In genomic region chr5:151724360-151724759, GRCh38 we compare ENCODE assay signal across 18 cellular contexts. TPM values are rescaled to one million over a fixed set of nuclear protein-coding genes. Genes with fewer than 3 reads are reported as not detected.
A peak's percentile ranks its signal among the peaks of the same experiment; 100 is the strongest.
DNase-seq lines count a peak whose midpoint lies in the region; ATAC-seq and TF ChIP-seq lines count a peak whose summit lies in the region.
"Had no signal": no experiment of that assay in that cellular context is flagged by ENCODE, and none has a peak within 500 bp of the region (broad histone marks: within the 10 kb centered on the region; RNA-seq: fewer than 3 reads in every experiment).

No MANE protein-coding gene starts in this region.

- peaks cover 0 to 26% (median 8%) of the 10 kb centered on the region in 4 donors for H3K4me1 ChIP-seq in sigmoid colon
- H3K4me1 ChIP-seq: Peyer's patch had no signal

- DNase-seq in C1 segment of cervical spinal cord (lab: John Stamatoyannopoulos, UW) (peak in 8 of 14 donors; percentile 15 to 78 (median 40)), amygdala (lab: John Stamatoyannopoulos, UW) (peak in 37 of 56 donors; percentile 3 to 72 (median 31)), hypothalamus (lab: John Stamatoyannopoulos, UW) (peak in 32 of 51 donors; percentile 7 to 85 (median 40)), putamen (ENCODE audit: low spot score) (peak; percentile 57), GF-D8 (lab: John Stamatoyannopoulos, UW) (no peak), sigmoid colon (no peak), NCI-H1105 (lab: John Stamatoyannopoulos, UW) (no peak)
- no peak for DNase-seq in activated T-cell treated with anti-CD3 and anti-CD28 coated beads, Interleukin-2, amount 50 U/mL, for 72 hours
- DNase-seq: DMS79 treated with DMSO at 0.1 percent for 48 hours; KBM-7; NCI-H187; NCI-H2107; NCI-H510A; NCI-H748 treated with DMSO at 0.1 percent for 48 hours; NK-92 treated with Interleukin-12 subunit alpha and Interleukin-12 subunit beta, amount 100 ng/mL, for 24 hours; Peyer's patch had no signal

- no peak overlapping the region for H3K4me3 Mint-ChIP-seq in activated T-cell treated with anti-CD3 and anti-CD28 coated beads, Interleukin-2, amount 50 U/mL, for 72 hours

- H3K27me3 ChIP-seq in sigmoid colon: no peaks in the 10 kb centered on the region
- H3K27me3 ChIP-seq: Peyer's patch had no signal

- H3K36me3 ChIP-seq in sigmoid colon: no peaks in the 10 kb centered on the region
- H3K36me3 ChIP-seq: Peyer's patch had no signal

- TF ChIP-seq EP300 in sigmoid colon (IDR thresholded peaks at IDR 0.05): no peak

- H3K9me3 ChIP-seq in sigmoid colon: no peaks in the 10 kb centered on the region
- H3K9me3 ChIP-seq: Peyer's patch had no signal

- intact Hi-C loops in sigmoid colon (cut with DNase I): no loop called here

- H3K4me1 Mint-ChIP-seq in activated T-cell treated with anti-CD3 and anti-CD28 coated beads, Interleukin-2, amount 50 U/mL, for 72 hours (ENCODE audit: low read depth): peaks cover 14% of the 10 kb centered on the region

- WGBS in sigmoid colon, 2 donors: 89 to 91% methylated on average over 2 of the region's 2 CpGs

- no peak for TF ChIP-seq POLR2A in sigmoid colon (IDR thresholded peaks at IDR 0.05)

- no peak for ATAC-seq in activated T-cell treated with anti-CD3 and anti-CD28 coated beads, Interleukin-2, amount 50 U/mL, for 72 hours (replicated peaks in 1 of 2)
- ATAC-seq: HepG2 had no signal

- no peaks in the 10 kb centered on the region for H3K9me3 Mint-ChIP-seq in activated T-cell treated with anti-CD3 and anti-CD28 coated beads, Interleukin-2, amount 50 U/mL, for 72 hours

- TF ChIP-seq CTCF in sigmoid colon (IDR thresholded peaks at IDR 0.05): no peak

- no peak overlapping the region for H3K27ac ChIP-seq in sigmoid colon
- H3K27ac ChIP-seq: C4-2B, Peyer's patch had no signal

- peaks cover 0 to 1% of the 10 kb centered on the region in 2 donors for H3K36me3 Mint-ChIP-seq in activated T-cell treated with anti-CD3 and anti-CD28 coated beads, Interleukin-2, amount 50 U/mL, for 72 hours (ENCODE audit: insufficient read depth in 2 of 2)

- H3K4me3 ChIP-seq in sigmoid colon: no peak overlapping the region
- H3K4me3 ChIP-seq: Peyer's patch had no signal

- no peak overlapping the region for H3K27ac Mint-ChIP-seq in activated T-cell treated with anti-CD3 and anti-CD28 coated beads, Interleukin-2, amount 50 U/mL, for 72 hours

- no peaks in the 10 kb centered on the region for H3K27me3 Mint-ChIP-seq in activated T-cell treated with anti-CD3 and anti-CD28 coated beads, Interleukin-2, amount 50 U/mL, for 72 hours (ENCODE audit: low read depth)

RNA-seq across cellular contexts. Expression of gene ATOX1, which starts 34.1 kb away (rescaled TPM):
- total RNA-seq in activated T-cell treated with anti-CD3 and anti-CD28 coated beads, Interleukin-2, amount 50 U/mL, for 72 hours: 10 to 100 TPM; 56.1 to 68.0 TPM
- 100 to 1,000 TPM in 1 of 4 donors, 10 to 100 TPM in 3; 62.0 to 130 (median 80.4) TPM for total RNA-seq in sigmoid colon
- polyA plus RNA-seq in sigmoid colon: 100 to 1,000 TPM; 157 to 205 (median 162) TPM

RNA-seq across cellular contexts. Expression of gene SPARC, which starts 37.6 kb away (rescaled TPM):
- total RNA-seq in activated T-cell treated with anti-CD3 and anti-CD28 coated beads, Interleukin-2, amount 50 U/mL, for 72 hours: not detected
- 100 to 1,000 TPM; 168 to 821 (median 339) TPM for total RNA-seq in sigmoid colon
- polyA plus RNA-seq in sigmoid colon: 100 to 1,000 TPM in 1 of 3 donors, 10 to 100 TPM in 2; 47.6 to 272 (median 70.9) TPM

RNA-seq across cellular contexts. Expression of gene G3BP1, which starts 47.4 kb away (rescaled TPM):
- total RNA-seq in activated T-cell treated with anti-CD3 and anti-CD28 coated beads, Interleukin-2, amount 50 U/mL, for 72 hours: 100 to 1,000 TPM; 133 to 157 TPM
- total RNA-seq in sigmoid colon: 100 to 1,000 TPM in 1 of 4 donors, 10 to 100 TPM in 3; 68.5 to 158 (median 72.2) TPM
- 10 to 100 TPM; 16.8 to 41.4 (median 25.9) TPM for polyA plus RNA-seq in sigmoid colon

Comparison
In these comparisons a context has a peak if more than half of its experiments do, and no peak if none do; other contexts are left out.
1. DNase-seq: peak in C1 segment of cervical spinal cord (8 of 14), amygdala (37 of 56), hypothalamus (32 of 51) and putamen (single experiment); none in activated T-cell treated with anti-CD3 and anti-CD28 coated beads, Interleukin-2, amount 50 U/mL, for 72 hours (0 of 2), GF-D8 (single experiment), sigmoid colon (single experiment) and NCI-H1105 (single experiment).
2. RNA of gene SPARC, which starts 37.6 kb away (total RNA-seq): 168 to 821 TPM in sigmoid colon; not detected in activated T-cell treated with anti-CD3 and anti-CD28 coated beads, Interleukin-2, amount 50 U/mL, for 72 hours; every median in the first group is over 100 times any median in the second.